Comparison of ENCODE assay signal across 8 cellular contexts in the genomic region with DNA sequence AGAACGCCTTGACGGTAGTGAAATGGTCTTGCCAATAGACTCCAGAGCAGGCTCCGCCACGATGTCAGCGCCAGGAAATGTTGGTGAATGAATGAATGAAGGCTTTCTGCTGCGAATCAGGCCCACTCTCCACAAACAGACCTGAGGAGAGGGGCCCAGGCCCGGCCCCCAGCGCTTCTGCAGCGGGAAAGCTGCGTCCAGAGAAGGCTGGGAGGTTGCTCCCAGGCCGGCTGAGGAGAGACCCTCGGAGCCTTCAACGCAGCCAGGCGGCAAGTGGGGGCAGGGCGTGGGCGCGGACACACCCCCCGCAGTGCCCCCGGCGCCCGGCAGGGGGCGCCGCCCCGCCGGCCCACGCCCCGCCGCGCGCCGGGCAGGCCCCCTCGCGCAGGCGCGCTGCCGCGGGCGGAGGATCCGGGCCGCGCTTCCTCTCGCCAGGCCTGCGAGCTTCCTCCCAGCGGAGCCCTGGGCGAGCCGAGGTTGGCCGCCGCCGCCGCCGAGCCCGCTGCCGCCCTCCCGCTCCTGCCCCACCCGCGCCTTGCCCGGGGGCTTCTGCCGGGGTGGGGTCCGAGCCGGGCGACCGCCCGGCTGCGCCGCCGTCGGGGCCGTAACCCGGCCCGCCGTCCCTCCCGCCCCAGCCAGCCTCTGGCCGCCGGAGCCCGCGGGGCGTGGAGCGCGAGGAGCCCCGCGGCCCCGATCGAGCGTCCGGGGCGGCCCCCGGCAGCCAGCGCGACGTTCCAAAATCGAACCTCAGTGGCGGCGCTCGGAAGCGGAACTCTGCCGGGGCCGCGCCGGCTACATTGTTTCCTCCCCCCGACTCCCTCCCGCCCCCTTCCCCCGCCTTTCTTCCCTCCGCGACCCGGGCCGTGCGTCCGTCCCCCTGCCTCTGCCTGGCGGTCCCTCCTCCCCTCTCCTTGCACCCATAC. TPM values are rescaled to one million over a fixed set of nuclear protein-coding genes. Genes with fewer than 3 reads are reported as not detected.
DNase-seq lines count a peak whose midpoint lies in the region; ATAC-seq, FAIRE-seq and TF ChIP-seq lines count a peak whose summit lies in the region.

Gene CSK (plus strand): TSS at position 408 of the 923 bp plus-strand sequence. CDS start 16,218 bp downstream, outside the sequence.

- intact Hi-C loops in natural killer cell (cut with micrococcal nuclease): loop anchor here (10.0 kb wide), 2 partner anchors 423 to 673 kb away; partner anchors contain the start of genes C15orf39 and SIN3A

- TF ChIP-seq CTCF in fibroblast of pulmonary artery (IDR thresholded peaks at IDR 0.05; ENCODE audit: low read length, missing control alignments) (peak; percentile 21), natural killer cell (IDR thresholded peaks at IDR 0.05) (peak; percentile 55)

- FAIRE-seq in RCC 7860 (lab: Jason Lieb, UNC): no peak

- H3K36me3 ChIP-seq in ACC112 (ENCODE audit: insufficient read depth, low read length): no peaks in the 10 kb centered on the region

- peaks cover 33% of the 10 kb centered on the region for H3K4me1 ChIP-seq in ACC112 (ENCODE audit: control insufficient read depth, insufficient read depth, low read length, unreplicated experiment)

- peak within 1 kb of the TSS; percentile 98 to 100 for H3K27ac Mint-ChIP-seq in natural killer cell

- no peaks in the 10 kb centered on the region for H3K27me3 ChIP-seq in ACC112 (ENCODE audit: insufficient read depth, low read length)

- H3K27me3 Mint-ChIP-seq in natural killer cell (ENCODE audit: low read depth in 2 of 2): no peaks in the 10 kb centered on the region

- no peaks in the 10 kb centered on the region for H3K9me3 Mint-ChIP-seq in natural killer cell

- ATAC-seq in GM18502 (IDR thresholded peaks at IDR 0.05; ENCODE audit: poor library complexity, unreplicated experiment) (peak; percentile 46), HG03469 (IDR thresholded peaks at IDR 0.05; ENCODE audit: unreplicated experiment) (peak; percentile 27), natural killer cell (peak; percentile 60 to 88 (median 73))

- H3K36me3 Mint-ChIP-seq in natural killer cell: no peaks in the 10 kb centered on the region

- DNase-seq in RCC 7860 (ENCODE audit: low spot score): peak; percentile 23
- DNase-seq in activated effector memory CD4-positive, alpha-beta T cell treated with Interleukin-2 at 50 U/mL for 16 hours: peak; percentile 73
- peak; percentile 66 for DNase-seq in fibroblast of pulmonary artery (ENCODE audit: low read depth)
- DNase-seq in natural killer cell: peak; percentile 84
- DNase-seq in superior temporal gyrus (ENCODE audit: extremely low spot score): peak; percentile 63

- H3K4me1 Mint-ChIP-seq in natural killer cell: peaks cover 81 to 90% of the 10 kb centered on the region in 2 donors

- H3K4me3 Mint-ChIP-seq in natural killer cell: peak within 1 kb of the TSS; percentile 97

- peak within 1 kb of the TSS; percentile 98 for H3K4me3 ChIP-seq in ACC112 (ENCODE audit: low read depth, low read length)
- H3K4me3 ChIP-seq in fibroblast of pulmonary artery (replicated peaks; ENCODE audit: low read depth, low read length): peak within 1 kb of the TSS; percentile 79

- 0 out of 2 replicates have a peak within 1 kb of the TSS, but pooled peaks have one; percentile 5 for H3K27ac ChIP-seq in ACC112 (ENCODE audit: low read depth, low read length)

- peak within 1 kb of the TSS; percentile 90 for H2AFZ ChIP-seq in ACC112 (ENCODE audit: low read length, unreplicated experiment)

- H3K79me2 ChIP-seq in ACC112 (ENCODE audit: control insufficient read depth, insufficient read depth, low read length, unreplicated experiment): peaks cover 44% of the 10 kb centered on the region

RNA-seq across cellular contexts. Expression of gene CSK, which starts in this region (rescaled TPM):
- 100 to 1,000 TPM; 282 to 334 (median 287) TPM for total RNA-seq in natural killer cell

Comparison
In these comparisons a context has a peak if more than half of its experiments do, and no peak if none do; other contexts are left out.
1. Peak in every context shown above with its lines: DNase-seq, ATAC-seq, H3K4me3 ChIP-seq and H3K27ac ChIP-seq.
2. DNase-seq: peak in every context shown above with its lines; median percentile 84 in natural killer cell; 73 in activated effector memory CD4-positive, alpha-beta T cell treated with Interleukin-2 at 50 U/mL for 16 hours; 66 in fibroblast of pulmonary artery; 63 in superior temporal gyrus; 23 in RCC 7860.